In genomic region chr17:48131216-48131824, GRCh38 we compare ENCODE assay signal across 8 cellular contexts. TPM values are rescaled to one million over a fixed set of nuclear protein-coding genes. Genes with fewer than 3 reads are reported as not detected.
DNase-seq lines count a peak whose midpoint lies in the region; ATAC-seq, FAIRE-seq and TF ChIP-seq lines count a peak whose summit lies in the region.

No MANE protein-coding gene starts in this region.

- no peaks in the 10 kb centered on the region for H3K9me3 Mint-ChIP-seq in astrocyte (ENCODE audit: unreplicated experiment)

- no peak for TF ChIP-seq POLR2A in NB4 (IDR thresholded peaks at IDR 0.05; ENCODE audit: extremely low read depth, insufficient read length)

- H3K4me3 ChIP-seq in NB4 (ENCODE audit: low read depth, low read length) (no peak overlapping the region), astrocyte (ENCODE audit: insufficient read depth, low read depth, low read length) (no peak overlapping the region)

- no peaks in the 10 kb centered on the region for H3K36me3 ChIP-seq in astrocyte (ENCODE audit: insufficient read depth, low read length)

- H3K27ac Mint-ChIP-seq in astrocyte (ENCODE audit: unreplicated experiment), result no peak overlapping the region

- H3K79me2 ChIP-seq in astrocyte (ENCODE audit: insufficient read depth, low read length), result no peaks in the 10 kb centered on the region

- H3K9me3 ChIP-seq in astrocyte (ENCODE audit: insufficient read depth, low read depth, low read length), result no peaks in the 10 kb centered on the region

- DNase-seq in GM03348 (ENCODE audit: low spot score) (peak; percentile 88), NB4 (ENCODE audit: low read depth) (peak; percentile 77), SK-N-DZ (ENCODE audit: low spot score) (peak; percentile 83), astrocyte (ENCODE audit: low read depth) (peak; percentile 27), hepatic stellate cell (ENCODE audit: low spot score) (peak; percentile 77), smooth muscle cell of the brain vasculature (ENCODE audit: low read depth, low spot score) (peak; percentile 33)

- no peaks in the 10 kb centered on the region for H4K20me1 ChIP-seq in astrocyte (ENCODE audit: insufficient read depth, low read length)

- no peaks in the 10 kb centered on the region for H3K27me3 Mint-ChIP-seq in astrocyte (ENCODE audit: low read depth, unreplicated experiment)

- no peak overlapping the region for H2AFZ ChIP-seq in astrocyte (ENCODE audit: low read depth, low read length)

- H3K27me3 ChIP-seq in astrocyte (ENCODE audit: insufficient read depth, low read length), result peaks cover 6% of the 10 kb centered on the region

- H3K4me1 ChIP-seq in astrocyte (ENCODE audit: insufficient read depth, low read length), result peaks cover 7% of the 10 kb centered on the region

- ATAC-seq in HG02970 (IDR thresholded peaks at IDR 0.05; ENCODE audit: low FRiP score, unreplicated experiment) (no peak), GM21576 (IDR thresholded peaks at IDR 0.05; ENCODE audit: unreplicated experiment) (no peak)

- no peak overlapping the region for H3K9ac ChIP-seq in astrocyte (ENCODE audit: low read length)

- peaks cover 6% of the 10 kb centered on the region for H3K4me1 Mint-ChIP-seq in astrocyte (ENCODE audit: low read depth, unreplicated experiment)

- TF ChIP-seq CTCF in NB4 (IDR thresholded peaks at IDR 0.05; ENCODE audit: low read depth, low read length) (peak; percentile 79), astrocyte (IDR thresholded peaks at IDR 0.05; ENCODE audit: insufficient read depth, low read depth, low read length) (peak; percentile 94)

- H3K27ac ChIP-seq in astrocyte (ENCODE audit: low read depth, low read length), result no peak overlapping the region

- no peak overlapping the region for H3K4me3 Mint-ChIP-seq in astrocyte (ENCODE audit: unreplicated experiment)

- no peak overlapping the region for H3K4me2 ChIP-seq in astrocyte (ENCODE audit: low read length)

- FAIRE-seq in astrocyte (lab: Jason Lieb, UNC), result peak; percentile 63

- H3K36me3 Mint-ChIP-seq in astrocyte (ENCODE audit: low read depth, unreplicated experiment), result no peaks in the 10 kb centered on the region

RNA-seq across cellular contexts. Expression of gene SNX11, which starts 23.8 kb away (rescaled TPM):
- polyA plus RNA-seq in SK-N-DZ (2014; cell fraction: cytosol; rRNA removed), result 18.0 and 19.1 TPM in 2 replicates
- 14.2 and 19.5 TPM in 2 replicates for polyA plus RNA-seq in SK-N-DZ (2014; cell fraction: nucleus; rRNA removed)
- total RNA-seq in astrocyte, result 30.4 and 33.3 TPM in 2 replicates

RNA-seq across cellular contexts. Expression of gene CBX1, which starts 30.0 kb away (rescaled TPM):
- 298 and 375 TPM in 2 replicates for polyA plus RNA-seq in SK-N-DZ (2014; cell fraction: cytosol; rRNA removed)
- polyA plus RNA-seq in SK-N-DZ (2014; cell fraction: nucleus; rRNA removed), result 109 and 140 TPM in 2 replicates
- 62.8 and 69.3 TPM in 2 replicates for total RNA-seq in astrocyte

Comparison
In these comparisons a context has a peak if more than half of its experiments do, and no peak if none do; other contexts are left out.
1. DNase-seq: peak in every context shown above with its lines; median percentile 88 in GM03348; 83 in SK-N-DZ; 77 in NB4; 77 in hepatic stellate cell; 33 in smooth muscle cell of the brain vasculature; 27 in astrocyte.